ENCODE assay signal across 8 cellular contexts in the genomic region with DNA sequence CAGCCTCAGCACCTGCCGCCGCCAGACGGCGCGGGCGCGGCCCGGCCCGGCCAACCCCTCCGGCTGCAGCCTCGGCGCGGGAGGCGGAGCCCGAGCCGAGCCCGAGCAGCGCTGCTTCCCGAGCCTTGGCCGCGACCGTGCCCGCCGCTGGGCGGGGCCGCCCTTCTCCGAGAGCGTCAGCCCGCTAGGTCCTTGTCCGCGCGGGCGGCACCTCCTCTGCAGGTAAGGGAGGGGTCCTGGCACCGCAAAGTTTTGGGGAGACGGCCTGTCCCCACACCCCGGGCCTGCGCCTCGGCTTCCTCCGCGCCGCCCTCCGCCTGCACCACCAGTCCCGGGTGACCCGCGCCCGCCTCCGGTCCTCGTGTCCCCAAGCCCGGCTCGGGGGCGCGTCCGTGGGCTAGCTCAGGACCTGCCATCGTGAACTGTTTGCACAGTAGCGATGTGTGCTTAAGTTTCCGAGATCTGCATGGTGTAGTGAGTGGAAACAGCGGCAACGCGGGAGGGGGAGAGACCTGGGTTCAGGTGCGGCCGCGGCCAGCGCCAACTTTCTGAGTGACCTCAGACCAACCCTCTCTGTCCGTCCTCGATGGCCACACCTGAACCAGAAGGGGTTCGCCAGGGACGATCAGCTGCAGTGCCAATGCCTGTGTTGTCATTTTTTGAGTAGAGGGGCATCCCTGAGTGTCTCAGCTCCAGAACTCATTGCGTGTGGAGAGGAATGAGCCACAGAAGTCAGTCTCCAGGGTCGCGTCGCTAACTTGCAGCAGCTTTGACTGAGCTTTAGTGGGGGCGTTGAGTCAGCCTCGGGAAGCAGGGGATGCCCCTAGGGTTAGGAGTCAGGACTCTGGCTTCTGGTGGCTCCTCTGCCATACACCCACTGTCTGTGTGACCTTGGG. TPM values are rescaled to one million over a fixed set of nuclear protein-coding genes. Genes with fewer than 3 reads are reported as not detected.
A peak's percentile ranks its signal among the peaks of the same experiment; 100 is the strongest.
DNase-seq lines count a peak whose midpoint lies in the region; ATAC-seq, FAIRE-seq and TF ChIP-seq lines count a peak whose summit lies in the region.

A gene with protein sequence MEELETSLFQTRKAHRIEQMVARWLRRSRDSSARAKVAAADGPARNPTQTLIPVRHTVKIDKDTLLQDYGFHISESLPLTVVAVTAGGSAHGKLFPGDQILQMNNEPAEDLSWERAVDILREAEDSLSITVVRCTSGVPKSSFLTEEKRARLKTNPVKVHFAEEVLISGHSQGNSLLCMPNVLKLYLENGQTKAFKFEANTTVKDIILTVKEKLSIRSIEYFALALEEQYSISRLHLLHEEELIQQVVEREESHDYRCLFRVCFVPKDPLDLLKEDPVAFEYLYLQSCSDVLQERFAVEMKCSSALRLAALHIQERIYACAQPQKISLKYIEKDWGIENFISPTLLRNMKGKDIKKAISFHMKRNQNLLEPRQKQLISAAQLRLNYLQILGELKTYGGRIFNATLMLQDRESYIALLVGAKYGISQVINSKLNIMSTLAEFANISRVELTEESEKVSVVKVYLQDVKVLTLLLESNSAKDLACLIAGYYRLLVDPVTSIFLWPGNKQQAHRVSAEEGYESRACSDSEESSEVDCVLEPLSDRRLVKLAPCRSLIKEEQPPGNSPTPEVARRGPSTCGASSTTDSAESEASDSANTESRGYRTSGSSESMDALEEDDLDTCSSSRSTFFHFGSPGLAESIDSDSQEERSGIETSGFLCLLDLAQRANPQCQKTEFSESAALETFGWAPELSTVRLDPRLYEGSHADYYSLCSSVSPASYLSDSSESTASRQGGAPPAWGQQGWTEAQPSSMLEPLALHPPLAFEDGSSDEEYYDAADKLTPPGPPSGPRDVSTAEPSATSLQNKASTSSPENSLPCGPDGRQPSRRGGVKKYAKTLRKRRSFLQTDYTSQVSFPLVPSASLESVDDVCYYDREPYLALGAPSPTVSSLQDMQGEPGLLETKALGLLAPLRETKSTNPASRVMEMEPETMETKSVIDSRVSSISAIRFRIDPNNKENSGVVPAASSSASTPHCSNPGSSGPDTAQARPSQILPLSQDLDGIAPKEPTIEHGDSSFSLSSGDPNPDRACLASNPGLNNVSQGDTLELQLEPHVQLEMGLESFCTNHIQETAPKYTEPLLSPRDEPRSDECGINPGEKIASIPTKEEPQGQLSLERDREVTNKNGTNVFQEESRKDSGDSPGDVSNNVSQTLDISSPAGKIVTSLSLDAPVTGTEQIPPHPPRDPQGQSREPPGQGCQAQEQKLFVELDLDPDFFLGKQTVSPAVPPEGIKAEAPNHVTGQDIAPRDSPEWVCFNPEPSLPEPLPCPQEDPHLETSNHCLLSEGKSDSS (N-terminal part only) (plus strand): TSS at position 82 of the 896 bp plus-strand sequence. CDS start 41,688 bp downstream, outside the sequence.

- no peak within 1 kb of the TSS for H3K27ac ChIP-seq in coronary artery
- no peak within 1 kb of the TSS for H3K27ac ChIP-seq in right lobe of liver

- intact Hi-C loops in right lobe of liver (cut with DNase I) = no loop called here

- peak within 1 kb of the TSS; percentile 77 for H3K4me3 ChIP-seq in coronary artery
- peak within 1 kb of the TSS; percentile 57 to 71 (median 65) for H3K4me3 ChIP-seq in right lobe of liver

- 16% methylated on average over 9 of the region's 73 CpGs for WGBS in right lobe of liver (ENCODE audit: insufficient coverage, low coverage, low lambda C conversion rate, missing lambda C conversion rate)

- ATAC-seq in HG02610 (IDR thresholded peaks at IDR 0.05; ENCODE audit: unreplicated experiment) = peak; percentile 91
- ATAC-seq in right lobe of liver = peak; percentile 98 to 99 (median 98)
- ATAC-seq in HG03097 (IDR thresholded peaks at IDR 0.05; ENCODE audit: low FRiP score, unreplicated experiment) = no peak

- H3K4me1 ChIP-seq in right lobe of liver = peaks cover 0 to 4% (median 0%) of the 10 kb centered on the region in 4 donors

- H3K27me3 ChIP-seq in right lobe of liver = no peaks in the 10 kb centered on the region

- DNase-seq in GM12892 (ENCODE audit: insufficient read length) (peak; percentile 57), NCI-H1694 (lab: John Stamatoyannopoulos, UW) (peak; percentile 50), coronary artery (ENCODE audit: low spot score) (no peak), right lobe of liver (peak; percentile 80 to 81 (median 80))
- peak; percentile 36 for DNase-seq in activated CD4-positive, alpha-beta T cell treated with anti-CD3 and anti-CD28 coated beads for 1 hour
- peak in 2 of 3 donors; percentile 13 to 36 for DNase-seq in stimulated activated CD4-positive, alpha-beta T cell treated with anti-CD3 and anti-CD28 coated beads, TNF-alpha, amount 100 ng/mL, for 1 hour (ENCODE audit: low read depth in 3 of 3, low spot score in 1 of 3)

- TF ChIP-seq CTCF in coronary artery (IDR thresholded peaks at IDR 0.05) = no peak
- TF ChIP-seq CTCF in right lobe of liver (IDR thresholded peaks at IDR 0.05) = peak in 1 of 4 donors; percentile 22

- TF ChIP-seq POLR2A in GM12892 (IDR thresholded peaks at IDR 0.05; ENCODE audit: low read depth, low read length) (no peak), right lobe of liver (IDR thresholded peaks at IDR 0.05) (no peak)

- no peaks in the 10 kb centered on the region for H3K9me3 ChIP-seq in right lobe of liver

- H3K36me3 ChIP-seq in right lobe of liver = no peaks in the 10 kb centered on the region

- no peak for FAIRE-seq in GM12892 (lab: Jason Lieb, UNC)

RNA-seq across cellular contexts. Expression of the gene that starts here (rescaled TPM):
- 0.04 TPM for polyA plus RNA-seq in GM12892 (2012; ENCODE audit: missing spikeins)
- total RNA-seq in right lobe of liver = under 1 TPM; 0.10 to 0.74 (median 0.51) TPM

Comparison
In these comparisons a context has a peak if more than half of its experiments do, and no peak if none do; other contexts are left out.
1. Peak in DNase-seq, ATAC-seq and H3K4me3 ChIP-seq in right lobe of liver; RNA of the gene not detected or under 1 TPM.